In genomic region chr10:14397069-14397468, GRCh38 we compare ENCODE assay signal across 10 cellular contexts.
DNase-seq lines count a peak whose midpoint lies in the region; ATAC-seq and TF ChIP-seq lines count a peak whose summit lies in the region.
"Had no signal": no experiment of that assay in that cellular context is flagged by ENCODE, and none has a peak within 500 bp of the region (broad histone marks: within the 10 kb centered on the region; RNA-seq: fewer than 3 reads in every experiment).

No MANE protein-coding gene starts in this region.

- H3K9me3 ChIP-seq in HUES64 (ENCODE audit: insufficient read depth, low read depth, low read length): 0 out of 2 replicates have a peak, but pooled peaks cover 3% of the 10 kb centered on the region
- H3K9me3 ChIP-seq in testis: no peaks in the 10 kb centered on the region

- no peaks in the 10 kb centered on the region for H3K27me3 ChIP-seq in HUES64 (ENCODE audit: insufficient read depth, low read length)
- H3K27me3 ChIP-seq in kidney epithelial cell (ENCODE audit: control insufficient read depth, insufficient read depth, low read length): no peaks in the 10 kb centered on the region
- no peaks in the 10 kb centered on the region for H3K27me3 ChIP-seq in testis

- TF ChIP-seq CTCF in kidney epithelial cell (IDR thresholded peaks at IDR 0.05; ENCODE audit: insufficient read depth, low read length, poor library complexity, severe bottlenecking) (no peak), testis (IDR thresholded peaks at IDR 0.05) (no peak)

- H3K36me3 ChIP-seq in HUES64 (ENCODE audit: insufficient read depth, low read length) (no peaks in the 10 kb centered on the region), kidney epithelial cell (ENCODE audit: control insufficient read depth, insufficient read depth, low read length) (no peaks in the 10 kb centered on the region), testis (ENCODE audit: low read depth, missing control alignments) (no peaks in the 10 kb centered on the region)

- no peak for TF ChIP-seq POLR2A in testis (IDR thresholded peaks at IDR 0.05)

- H3K9ac ChIP-seq in HUES64 (ENCODE audit: low read depth, low read length): no peak overlapping the region

- H3K4me3 Mint-ChIP-seq in activated T-helper 1 cell treated with anti-CD3 and anti-CD28 coated beads, Interleukin-12 subunit alpha, Interleukin-12 subunit beta, Interleukin-2, Interleukin-4 antibody, amounts not matched to agents 30 ng/mL and 10 ng/mL and 1 ng/mL, durations not matched to agents 14 hours and 24 hours and 36 hours: no peak overlapping the region
- H3K4me3 Mint-ChIP-seq: neural crest cell had no signal

- H3K4me1 Mint-ChIP-seq in activated T-helper 1 cell treated with anti-CD3 and anti-CD28 coated beads, Interleukin-12 subunit alpha, Interleukin-12 subunit beta, Interleukin-2, Interleukin-4 antibody, amounts not matched to agents 30 ng/mL and 10 ng/mL and 1 ng/mL, durations not matched to agents 14 hours and 24 hours and 36 hours (ENCODE audit: low read depth): no peaks in the 10 kb centered on the region
- H3K4me1 Mint-ChIP-seq: neural crest cell had no signal

- peaks cover 20% of the 10 kb centered on the region for H3K9me3 Mint-ChIP-seq in activated T-helper 1 cell treated with anti-CD3 and anti-CD28 coated beads, Interleukin-12 subunit alpha, Interleukin-12 subunit beta, Interleukin-2, Interleukin-4 antibody, amounts not matched to agents 30 ng/mL and 10 ng/mL and 1 ng/mL, durations not matched to agents 14 hours and 24 hours and 36 hours

- DNase-seq in caudate nucleus (lab: John Stamatoyannopoulos, UW) (peak in 57 of 61 donors; percentile 10 to 83 (median 58)), kidney epithelial cell (ENCODE audit: low read depth) (peak; percentile 92), testis (peak; percentile 34)
- no peak for DNase-seq in activated T-helper 1 cell treated with anti-CD3 and anti-CD28 coated beads, Interleukin-12 subunit alpha, Interleukin-12 subunit beta, Interleukin-2, Interleukin-4 antibody, amounts not matched to agents 30 ng/mL and 10 ng/mL and 1 ng/mL, durations not matched to agents 14 hours and 24 hours and 36 hours (ENCODE audit: low spot score)
- DNase-seq: NCI-H1417 had no signal

- H3K4me1 ChIP-seq in HUES64 (ENCODE audit: insufficient read depth, low read length) (peaks cover 9% of the 10 kb centered on the region; the same call in 1 of the 2 replicates), testis (no peaks in the 10 kb centered on the region)

- H3K27ac Mint-ChIP-seq in activated T-helper 1 cell treated with anti-CD3 and anti-CD28 coated beads, Interleukin-12 subunit alpha, Interleukin-12 subunit beta, Interleukin-2, Interleukin-4 antibody, amounts not matched to agents 30 ng/mL and 10 ng/mL and 1 ng/mL, durations not matched to agents 14 hours and 24 hours and 36 hours: no peak overlapping the region

- H3K27me3 Mint-ChIP-seq in activated T-helper 1 cell treated with anti-CD3 and anti-CD28 coated beads, Interleukin-12 subunit alpha, Interleukin-12 subunit beta, Interleukin-2, Interleukin-4 antibody, amounts not matched to agents 30 ng/mL and 10 ng/mL and 1 ng/mL, durations not matched to agents 14 hours and 24 hours and 36 hours (ENCODE audit: insufficient read depth): peaks cover 32% of the 10 kb centered on the region

- intact Hi-C loops in testis (cut with DNase I; ENCODE audit: low total_unique reads): no loop called here
- intact Hi-C loops in activated T-helper 1 cell treated with anti-CD3 and anti-CD28 coated beads, Interleukin-12 subunit alpha, Interleukin-12 subunit beta, Interleukin-2, Interleukin-4 antibody, amounts not matched to agents 30 ng/mL and 10 ng/mL and 1 ng/mL, durations not matched to agents 14 hours and 24 hours and 36 hours (cut with micrococcal nuclease): no loop called here

- ATAC-seq in GM21528 (IDR thresholded peaks at IDR 0.05; ENCODE audit: low FRiP score, unreplicated experiment) (no peak), GM19397 (IDR thresholded peaks at IDR 0.05; ENCODE audit: unreplicated experiment) (no peak), HG03097 (IDR thresholded peaks at IDR 0.05; ENCODE audit: low FRiP score, unreplicated experiment) (no peak)

- no peak overlapping the region for H3K4me3 ChIP-seq in HUES64 (ENCODE audit: low read length)
- no peak overlapping the region for H3K4me3 ChIP-seq in kidney epithelial cell (ENCODE audit: low read depth, low read length)
- no peak overlapping the region for H3K4me3 ChIP-seq in testis

- WGBS in HUES64: 79% methylated on average over 9 of the region's 9 CpGs
- 47 to 55% methylated on average over 8 to 9 of the region's 9 CpGs for WGBS in testis, 2 donors

- H3K36me3 Mint-ChIP-seq in activated T-helper 1 cell treated with anti-CD3 and anti-CD28 coated beads, Interleukin-12 subunit alpha, Interleukin-12 subunit beta, Interleukin-2, Interleukin-4 antibody, amounts not matched to agents 30 ng/mL and 10 ng/mL and 1 ng/mL, durations not matched to agents 14 hours and 24 hours and 36 hours (ENCODE audit: low read depth): no peaks in the 10 kb centered on the region

- H3K27ac ChIP-seq in HUES64 (ENCODE audit: low read depth, low read length) (0 out of 2 replicates have a peak overlapping the region, but pooled peaks have one; percentile 66), caudate nucleus (ENCODE audit: low read depth, low read length) (no peak overlapping the region), testis (no peak overlapping the region)
